Comparison of ENCODE assay signal across 22 cellular contexts in the genomic region with DNA sequence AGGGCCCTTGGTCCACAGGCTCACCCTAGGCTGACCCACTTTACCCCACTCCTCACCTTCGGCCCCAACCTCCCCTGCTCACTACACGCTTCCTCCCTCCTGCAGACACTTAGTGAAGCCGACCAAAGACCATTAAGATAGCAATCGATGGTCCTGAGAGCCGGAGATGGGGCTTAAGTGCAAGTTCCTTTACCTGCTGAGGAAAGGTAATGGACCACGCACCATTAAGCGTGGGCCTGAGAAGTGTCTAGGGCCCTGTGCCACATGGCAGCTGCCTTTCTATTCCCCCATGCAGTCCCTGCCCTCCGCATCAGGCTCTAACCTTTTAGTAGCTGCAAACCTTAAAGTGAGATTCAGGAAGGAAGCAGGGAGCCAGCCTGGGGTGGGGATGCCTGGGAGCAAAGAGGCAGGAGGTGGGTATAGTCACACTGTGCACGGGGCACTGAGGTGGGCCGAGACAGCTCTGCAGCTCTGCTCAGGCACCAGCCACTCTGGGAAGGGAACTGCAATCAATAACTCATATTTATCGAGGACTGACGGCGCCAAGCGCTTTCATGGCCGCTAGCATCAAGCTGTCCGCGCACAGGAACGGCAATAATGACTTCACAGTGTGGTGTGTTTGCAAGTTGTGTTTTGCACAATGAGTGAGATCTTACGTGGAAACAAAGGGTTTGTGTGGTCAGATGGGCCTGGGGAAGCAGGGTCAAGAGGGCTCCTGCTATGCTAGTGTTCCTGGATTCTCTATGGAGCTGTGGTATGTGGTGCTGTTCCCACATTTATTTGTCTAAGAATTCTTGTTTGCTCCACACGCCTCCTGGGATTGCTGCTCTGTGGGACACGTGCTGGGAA.
A peak's percentile ranks its signal among the peaks of the same experiment; 100 is the strongest.
DNase-seq lines count a peak whose midpoint lies in the region; ATAC-seq and TF ChIP-seq lines count a peak whose summit lies in the region.
"Had no signal": no experiment of that assay in that cellular context is flagged by ENCODE, and none has a peak within 500 bp of the region (broad histone marks: within the 10 kb centered on the region; RNA-seq: fewer than 3 reads in every experiment).

No MANE protein-coding gene starts in this region.

- peaks cover 46% of the 10 kb centered on the region for H3K4me1 Mint-ChIP-seq in neural crest cell
- H3K4me1 Mint-ChIP-seq: stimulated activated memory B cell treated with anti-CD40 and anti-IgM and Interleukin-4, amounts not matched to agents 10 μg/mL and 1 μg/mL and 100 μg/mL, for 72 hours had no signal

- H3K4me3 ChIP-seq in brain microvascular endothelial cell (ENCODE audit: low read depth, low read length) (no peak overlapping the region), A673 (ENCODE audit: low read depth, low read length, poor library complexity, severe bottlenecking) (no peak overlapping the region)
- H3K4me3 ChIP-seq: dorsolateral prefrontal cortex, pancreas, PC-9, thoracic aorta had no signal

- no peaks in the 10 kb centered on the region for H3K9me3 Mint-ChIP-seq in neural crest cell
- H3K9me3 Mint-ChIP-seq: stimulated activated memory B cell treated with anti-CD40 and anti-IgM and Interleukin-4, amounts not matched to agents 10 μg/mL and 1 μg/mL and 100 μg/mL, for 72 hours had no signal

- no peaks in the 10 kb centered on the region for H3K27me3 Mint-ChIP-seq in neural crest cell (ENCODE audit: low read depth)
- H3K27me3 Mint-ChIP-seq: stimulated activated memory B cell treated with anti-CD40 and anti-IgM and Interleukin-4, amounts not matched to agents 10 μg/mL and 1 μg/mL and 100 μg/mL, for 72 hours had no signal

- H3K36me3 Mint-ChIP-seq in neural crest cell (ENCODE audit: low read depth) = peaks cover 10% of the 10 kb centered on the region

- no peaks in the 10 kb centered on the region for H3K27me3 ChIP-seq in brain microvascular endothelial cell (replicated peaks)
- H3K27me3 ChIP-seq in A673 (replicated peaks; ENCODE audit: insufficient read depth, low read depth, low read length, poor library complexity) = no peaks in the 10 kb centered on the region
- H3K27me3 ChIP-seq: dorsolateral prefrontal cortex, pancreas had no signal

- H3K9me3 ChIP-seq in A673 (ENCODE audit: low read depth, low read length, poor library complexity, severe bottlenecking) = no peaks in the 10 kb centered on the region
- H3K9me3 ChIP-seq: pancreas, thoracic aorta had no signal

- POLR2A ChIA-PET in A673 (lab: Charles Lee; ENCODE audit: low non-redundant PET) (no interaction called here), HEK293T (lab: Yijun Ruan, JAX) (no interaction called here)

- ATAC-seq in left lobe of liver = no peak
- ATAC-seq: pancreas; stimulated activated memory B cell treated with anti-CD40 and anti-IgM and Interleukin-4, amounts not matched to agents 10 μg/mL and 1 μg/mL and 100 μg/mL, for 72 hours had no signal

- peak overlapping the region; percentile 0 for H3K27ac Mint-ChIP-seq in neural crest cell (ENCODE audit: unreplicated experiment)
- H3K27ac Mint-ChIP-seq: stimulated activated memory B cell treated with anti-CD40 and anti-IgM and Interleukin-4, amounts not matched to agents 10 μg/mL and 1 μg/mL and 100 μg/mL, for 72 hours had no signal

- no TSS peak for BruUV-seq in A673 (replicated peaks; lab: Mats Ljungman, UMichigan)

- H3K4me3 Mint-ChIP-seq in neural crest cell = no peak overlapping the region
- H3K4me3 Mint-ChIP-seq: stimulated activated memory B cell treated with anti-CD40 and anti-IgM and Interleukin-4, amounts not matched to agents 10 μg/mL and 1 μg/mL and 100 μg/mL, for 72 hours had no signal

- in situ Hi-C loops in brain microvascular endothelial cell (cut with HindIII; ENCODE audit: low pct_ligation_motif_present, low sequenced_read_pairs) = no loop called here

- H3K27ac ChIP-seq in brain microvascular endothelial cell (no peak overlapping the region), A673 (ENCODE audit: low read depth, low read length, poor library complexity, severe bottlenecking) (no peak overlapping the region)
- H3K27ac ChIP-seq: C4-2B, pancreas, PC-9, thoracic aorta had no signal

- H3K36me3 ChIP-seq in brain microvascular endothelial cell (replicated peaks) (no peaks in the 10 kb centered on the region), A673 (ENCODE audit: insufficient read depth, low read length, poor library complexity, severe bottlenecking) (no peaks in the 10 kb centered on the region)
- H3K36me3 ChIP-seq: pancreas, thoracic aorta had no signal

- intact Hi-C loops in A673 (cut with micrococcal nuclease; ENCODE audit: unreplicated experiment) = no loop called here

- CTCF ChIA-PET in A673 (lab: Charles Lee) = no interaction called here
- CTCF ChIA-PET in HEK293T (lab: Yijun Ruan, JAX) = no interaction called here

- DNase-seq in DMS79 (lab: John Stamatoyannopoulos, UW) (peak; percentile 89), NCI-H2107 (lab: John Stamatoyannopoulos, UW) (peak; percentile 16), brain microvascular endothelial cell (peak; percentile 64), neural crest cell (ENCODE audit: low read depth, low spot score) (no peak), left lobe of liver (ENCODE audit: low spot score) (no peak), A673 (ENCODE audit: low spot score) (no peak), HEK293T (ENCODE audit: extremely low spot score) (no peak)
- no peak for DNase-seq in activated CD4-positive, alpha-beta T cell treated with anti-CD3 and anti-CD28 coated beads for 1 hour
- DNase-seq: activated CD4-positive, alpha-beta T cell treated with anti-CD3 and anti-CD28 coated beads, Interleukin-2, amount 50 U/mL, for 1 hour; activated CD8-positive, alpha-beta memory T cell treated with anti-CD3 and anti-CD28 coated beads, Interleukin-2, amount 50 U/mL, for 4 hours; activated effector memory CD4-positive, alpha-beta T cell treated with Interleukin-2 at 50 U/mL for 16 hours; dorsolateral prefrontal cortex; foreskin melanocyte; KBM-7; NCI-H82; pancreas; PC-9; stimulated activated CD4-positive, alpha-beta T cell treated with anti-CD3 and anti-CD28 coated beads, Interleukin-1b, Interleukin-23, amount 100 ng/mL, for 48 hours; T-helper 1 cell had no signal

- TF ChIP-seq CTCF in brain microvascular endothelial cell (IDR thresholded peaks at IDR 0.05; ENCODE audit: low read depth, low read length, missing control alignments) = no peak
- no peak for TF ChIP-seq CTCF in neural crest cell (conservative IDR thresholded peaks at IDR 0.05)
- no peak for TF ChIP-seq CTCF in A673 (conservative IDR thresholded peaks at IDR 0.05; ENCODE audit: low read depth, low read length)

- H3K4me1 ChIP-seq in A673 (ENCODE audit: insufficient read depth, low read length, poor library complexity, severe bottlenecking) = no peaks in the 10 kb centered on the region
- H3K4me1 ChIP-seq: pancreas had no signal

TF ChIP-seq in HEK293T, 16 proteins besides CTCF, POLR2A, EP300 and RAD21:
- TF ChIP-seq, protein P1, sequence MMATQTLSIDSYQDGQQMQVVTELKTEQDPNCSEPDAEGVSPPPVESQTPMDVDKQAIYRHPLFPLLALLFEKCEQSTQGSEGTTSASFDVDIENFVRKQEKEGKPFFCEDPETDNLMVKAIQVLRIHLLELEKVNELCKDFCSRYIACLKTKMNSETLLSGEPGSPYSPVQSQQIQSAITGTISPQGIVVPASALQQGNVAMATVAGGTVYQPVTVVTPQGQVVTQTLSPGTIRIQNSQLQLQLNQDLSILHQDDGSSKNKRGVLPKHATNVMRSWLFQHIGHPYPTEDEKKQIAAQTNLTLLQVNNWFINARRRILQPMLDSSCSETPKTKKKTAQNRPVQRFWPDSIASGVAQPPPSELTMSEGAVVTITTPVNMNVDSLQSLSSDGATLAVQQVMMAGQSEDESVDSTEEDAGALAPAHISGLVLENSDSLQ (IDR thresholded peaks at IDR 0.05) = no peak
- TF ChIP-seq SUZ12 (IDR thresholded peaks at IDR 0.05) (no peak), FOXK2 (IDR thresholded peaks at IDR 0.05) (no peak), ARNT (IDR thresholded peaks at IDR 0.05) (no peak), L3MBTL2 (conservative IDR thresholded peaks at IDR 0.05) (no peak)
TF ChIP-seq in HEK293T: peak in this region for 0.

Comparison
In these comparisons a context has a peak if more than half of its experiments do, and no peak if none do; other contexts are left out.
1. DNase-seq: peak in DMS79 (single experiment), NCI-H2107 (single experiment) and brain microvascular endothelial cell (single experiment); none in neural crest cell (single experiment), left lobe of liver (single experiment), A673 (single experiment), HEK293T (single experiment) and activated CD4-positive, alpha-beta T cell treated with anti-CD3 and anti-CD28 coated beads for 1 hour (single experiment).